Comparison of ENCODE assay signal across 8 cellular contexts in genomic region chr11:20397281-20397680, GRCh38. TPM values are rescaled to one million over a fixed set of nuclear protein-coding genes. Genes with fewer than 3 reads are reported as not detected.
DNase-seq lines count a peak whose midpoint lies in the region; ATAC-seq and TF ChIP-seq lines count a peak whose summit lies in the region.

No MANE protein-coding gene starts in this region.

- H3K79me2 ChIP-seq in MM.1S (ENCODE audit: low read length) = no peaks in the 10 kb centered on the region

- H4K20me1 ChIP-seq in MM.1S (ENCODE audit: insufficient read depth, low read length) = no peaks in the 10 kb centered on the region

- H3K4me1 ChIP-seq in HAP-1 (peaks cover 13% of the 10 kb centered on the region), MM.1S (ENCODE audit: low read length) (no peaks in the 10 kb centered on the region), sigmoid colon (no peaks in the 10 kb centered on the region)

- H3K9me3 ChIP-seq in HAP-1 = no peaks in the 10 kb centered on the region
- H3K9me3 ChIP-seq in MM.1S (replicated peaks; ENCODE audit: insufficient read depth, low read length) = no peaks in the 10 kb centered on the region
- no peaks in the 10 kb centered on the region for H3K9me3 ChIP-seq in sigmoid colon

- no peaks in the 10 kb centered on the region for H3K9me2 ChIP-seq in MM.1S (replicated peaks; ENCODE audit: insufficient read depth, low read length)

- WGBS in sigmoid colon, 2 donors = 71 to 76% methylated on average over 3 of the region's 3 CpGs

- no peaks in the 10 kb centered on the region for H3K4me1 Mint-ChIP-seq in progenitor cell of endocrine pancreas (ENCODE audit: low read depth)

- in situ Hi-C loops in ACHN (cut with HindIII; ENCODE audit: low pct_ligation_motif_present, low pct_unique_long_range_greater_than_20kb, low sequenced_read_pairs) = no loop called here
- in situ Hi-C loops in HAP-1 (cut with MboI; ENCODE audit: low sequenced_read_pairs) = no loop called here

- H3K27ac Mint-ChIP-seq in progenitor cell of endocrine pancreas = peak overlapping the region; percentile 50

- DNase-seq in ACHN = peak; percentile 64
- peak; percentile 61 for DNase-seq in GM03348 (ENCODE audit: low spot score)
- peak; percentile 37 to 57 for DNase-seq in HAP-1 (ENCODE audit: low spot score in 2 of 2)
- peak; percentile 68 for DNase-seq in MM.1S
- DNase-seq in SHP77 treated with DMSO at 0.1 percent for 48 hours (lab: John Stamatoyannopoulos, UW) = peak; percentile 2
- DNase-seq in progenitor cell of endocrine pancreas (ENCODE audit: low spot score, unreplicated experiment) = no peak
- DNase-seq in sigmoid colon = no peak

- H3K9ac ChIP-seq in MM.1S (ENCODE audit: low read length) = no peak overlapping the region

- H3K27me3 ChIP-seq in HAP-1 (ENCODE audit: low read depth) (no peaks in the 10 kb centered on the region), MM.1S (replicated peaks; ENCODE audit: insufficient read depth, low read length) (no peaks in the 10 kb centered on the region), sigmoid colon (no peaks in the 10 kb centered on the region)

- no peak for TF ChIP-seq EP300 in sigmoid colon (IDR thresholded peaks at IDR 0.05)

- H3K27me3 Mint-ChIP-seq in progenitor cell of endocrine pancreas = no peaks in the 10 kb centered on the region

- intact Hi-C loops in sigmoid colon (cut with DNase I) = no loop called here

- peaks cover 3% of the 10 kb centered on the region; the same call in 1 of the 2 replicates for H3F3A ChIP-seq in MM.1S (ENCODE audit: insufficient read depth, low read length)

- H3K9me3 Mint-ChIP-seq in progenitor cell of endocrine pancreas (ENCODE audit: low read depth) = no peaks in the 10 kb centered on the region

- no peak overlapping the region for H3K4me2 ChIP-seq in MM.1S (ENCODE audit: low read depth, low read length)

- H3K36me3 ChIP-seq in HAP-1 (replicated peaks) = peaks cover 51% of the 10 kb centered on the region
- H3K36me3 ChIP-seq in MM.1S (replicated peaks; ENCODE audit: insufficient read depth, low read length) = no peaks in the 10 kb centered on the region; the same call in 1 of the 2 replicates
- peaks cover 0 to 72% (median 2%) of the 10 kb centered on the region in 4 donors for H3K36me3 ChIP-seq in sigmoid colon

- TF ChIP-seq CTCF in MM.1S (IDR thresholded peaks at IDR 0.05; ENCODE audit: low read length) = peak; percentile 62
- TF ChIP-seq CTCF in progenitor cell of endocrine pancreas (IDR thresholded peaks at IDR 0.05; ENCODE audit: unreplicated experiment) = peak; percentile 66
- TF ChIP-seq CTCF in sigmoid colon (IDR thresholded peaks at IDR 0.05) = peak in 2 of 4 experiments; percentile 29 to 31

- no peak overlapping the region for H3K4me3 ChIP-seq in HAP-1
- no peak overlapping the region for H3K4me3 ChIP-seq in MM.1S (ENCODE audit: low read length)
- H3K4me3 ChIP-seq in sigmoid colon = no peak overlapping the region

- H3K27ac ChIP-seq in MM.1S (ENCODE audit: low read length) (no peak overlapping the region), sigmoid colon (no peak overlapping the region)

- TF ChIP-seq POLR2A in sigmoid colon (IDR thresholded peaks at IDR 0.05) = no peak

- H3K36me3 Mint-ChIP-seq in progenitor cell of endocrine pancreas (ENCODE audit: insufficient read depth) = peaks cover 13% of the 10 kb centered on the region

- no peak overlapping the region for H3K4me3 Mint-ChIP-seq in progenitor cell of endocrine pancreas (ENCODE audit: low read depth)

- H2AFZ ChIP-seq in MM.1S (ENCODE audit: low read length) = no peak overlapping the region

- ATAC-seq in esophagus mucosa = peak; percentile 71

RNA-seq across cellular contexts. Expression of gene PRMT3, which starts 9.8 kb away (rescaled TPM):
- total RNA-seq in esophagus mucosa (16.7 TPM), progenitor cell of endocrine pancreas (12.2 and 19.3 TPM in 2 replicates), sigmoid colon (10 to 100 TPM; 15.3 to 18.4 (median 17.6) TPM)
- polyA plus RNA-seq in sigmoid colon = 1 to 10 TPM; 4.9 to 8.5 (median 6.6) TPM

RNA-seq across cellular contexts. Expression of gene HTATIP2, which starts 33.8 kb away (rescaled TPM):
- total RNA-seq in esophagus mucosa (39.5 TPM), progenitor cell of endocrine pancreas (21.4 and 22.2 TPM in 2 replicates), sigmoid colon (10 to 100 TPM; 12.2 to 58.1 (median 39.5) TPM)
- 100 to 1,000 TPM; 110 to 318 (median 166) TPM for polyA plus RNA-seq in sigmoid colon

Comparison
In these comparisons a context has a peak if more than half of its experiments do, and no peak if none do; other contexts are left out.
1. DNase-seq: peak in ACHN (single experiment), GM03348 (single experiment), HAP-1 (2 of 2), MM.1S (single experiment) and SHP77 treated with DMSO at 0.1 percent for 48 hours (single experiment); none in progenitor cell of endocrine pancreas (single experiment) and sigmoid colon (single experiment).